In genomic region chr3:134769469-134769868, GRCh38 we compare ENCODE assay signal across 27 cellular contexts. TPM values are rescaled to one million over a fixed set of nuclear protein-coding genes. Genes with fewer than 3 reads are reported as not detected.
"Had no signal": no experiment of that assay in that cellular context is flagged by ENCODE, and none has a peak within 500 bp of the region (broad histone marks: within the 10 kb centered on the region; RNA-seq: fewer than 3 reads in every experiment).

No MANE protein-coding gene starts in this region.

- H3K36me3 ChIP-seq: heart right ventricle, neural progenitor cell, right lobe of liver, thoracic aorta, vagina had no signal

- FAIRE-seq: astrocyte, TTC549 had no signal

- ATAC-seq: activated T-cell treated with anti-CD3 and anti-CD28 coated beads, Interleukin-2, amount 50 U/mL, for 4 hours; activated T-helper 17 cell treated with anti-CD3 and anti-CD28 coated beads, Interleukin-2, amount 50 U/mL, for 72 hours; esophagus mucosa; heart right ventricle; left ventricle myocardium superior; naive thymus-derived CD8-positive, alpha-beta T cell; right lobe of liver; stimulated activated naive CD8-positive, alpha-beta T cell treated with anti-CD3 and anti-CD28 coated beads, Interleukin-15, Interleukin-2, amounts not matched to agents 100 U/mL and 50 U/mL, for 24 hours had no signal

- H3K27ac ChIP-seq: heart right ventricle, neural progenitor cell, right lobe of liver, thoracic aorta, vagina had no signal

- H3K4me3 ChIP-seq: heart right ventricle, neural progenitor cell, right lobe of liver, thoracic aorta, vagina had no signal

- H3K4me1 ChIP-seq: heart right ventricle, neural progenitor cell, right lobe of liver, vagina had no signal

- DNase-seq: activated CD4-positive, alpha-beta memory T cell treated with anti-CD3 and anti-CD28 coated beads for 36 hours; activated CD4-positive, alpha-beta T cell treated with anti-CD3 and anti-CD28 coated beads, Interleukin-2, amount 10 ng/mL, durations not matched to agents 24 days and 14 days; activated CD4-positive, CD25-positive, alpha-beta regulatory T cell treated with anti-CD3 and anti-CD28 coated beads, Interleukin-2, amount 50 U/mL, for 72 hours; activated gamma-delta T cell treated with Interleukin-2 at 50 U/mL for 16 hours; activated naive CD4-positive, alpha-beta T cell treated with anti-CD3 and anti-CD28 coated beads, Interleukin-2, amount 50 U/mL, for 16 hours; activated T-cell treated with anti-CD3 and anti-CD28 coated beads, Interleukin-2, amount 50 U/mL, for 4 hours; amniotic stem cell; central memory CD4-positive, alpha-beta T cell; foreskin fibroblast; heart right ventricle; kidney glomerular epithelial cell; left ventricle myocardium superior; midbrain; naive thymus-derived CD8-positive, alpha-beta T cell; right lobe of liver; stimulated activated CD4-positive, alpha-beta T cell treated with anti-CD3 and anti-CD28 coated beads, Interleukin-12 subunit alpha, Interleukin-12 subunit beta, amount 100 ng/mL, for 4 hours; stimulated activated CD4-positive, alpha-beta T cell treated with anti-CD3 and anti-CD28 coated beads, Interleukin-4, amount 100 ng/mL, for 1 hour; stimulated activated naive CD8-positive, alpha-beta T cell treated with anti-CD3 and anti-CD28 coated beads, Interleukin-15, Interleukin-2, amounts not matched to agents 100 U/mL and 50 U/mL, for 24 hours; trophoblast cell had no signal

- H3K27me3 ChIP-seq: neural progenitor cell, right lobe of liver, vagina had no signal

- H3K9me3 ChIP-seq: heart right ventricle, right lobe of liver, thoracic aorta, vagina had no signal

RNA-seq across cellular contexts. Expression of gene EPHB1, which starts 25.6 kb away (rescaled TPM):
- total RNA-seq: activated CD8-positive, alpha-beta memory T cell treated with anti-CD3 and anti-CD28 coated beads for 36 hours; naive thymus-derived CD8-positive, alpha-beta T cell had no signal
- polyA plus RNA-seq: naive thymus-derived CD8-positive, alpha-beta T cell had no signal
